In genomic region chr3:175370426-175370825, GRCh38 we compare ENCODE assay signal across 8 cellular contexts.
A peak's percentile ranks its signal among the peaks of the same experiment; 100 is the strongest.
DNase-seq lines count a peak whose midpoint lies in the region; ATAC-seq, FAIRE-seq and TF ChIP-seq lines count a peak whose summit lies in the region.
"Not testable (repeated sequence)": the region's sequence is repeated elsewhere in the genome, so short reads cannot be mapped to it uniquely, and the experiment has no call there.

No MANE protein-coding gene starts in this region.

- not testable (repeated sequence) for TF ChIP-seq CTCF in AG10803 (conservative IDR thresholded peaks at IDR 0.05; ENCODE audit: low read length); SK-N-SH (IDR thresholded peaks at IDR 0.05); GM12878 (IDR thresholded peaks at IDR 0.05 in 2 of 3, conservative IDR thresholded peaks at IDR 0.05 in 1 of 3; ENCODE audit: control insufficient read depth in 2 of 3, extremely low read depth in 1 of 3, insufficient read depth in 1 of 3, low read depth in 3 of 3, low read length in 3 of 3); fibroblast of lung (conservative IDR thresholded peaks at IDR 0.05 in 1 of 2, IDR thresholded peaks at IDR 0.05 in 1 of 2; ENCODE audit: low read depth in 1 of 2, low read length in 2 of 2); hepatocyte (IDR thresholded peaks at IDR 0.05; ENCODE audit: poor library complexity); thoracic aorta (IDR thresholded peaks at IDR 0.05)

- intact Hi-C loops in GM12878 (cut with micrococcal nuclease; ENCODE audit: unreplicated experiment): not testable (repeated sequence)

- H3K4me3 ChIP-seq in AG10803 (ENCODE audit: low read length); SK-N-SH (ENCODE audit: low read depth in 2 of 2, low read length in 1 of 2); GM12878; fibroblast of lung (replicated peaks in 1 of 4; ENCODE audit: control extremely low read depth in 1 of 4, insufficient read depth in 1 of 4, low read depth in 3 of 4, low read length in 4 of 4); hepatocyte: not testable (repeated sequence)
- peak overlapping the region; percentile 30 for H3K4me3 ChIP-seq in thoracic aorta

- TF ChIP-seq RAD21 in SK-N-SH (IDR thresholded peaks at IDR 0.05; ENCODE audit: low read length); GM12878 (IDR thresholded peaks at IDR 0.05; ENCODE audit: insufficient read depth, low read depth, low read length): not testable (repeated sequence)

- peak overlapping the region in 1 of 2 experiments; percentile 40; a peak in 1 of 4 replicates for H3K27ac ChIP-seq in SK-N-SH (ENCODE audit: low read depth in 2 of 2, low read length in 1 of 2)
- not testable (repeated sequence) for H3K27ac ChIP-seq in GM12878 (ENCODE audit: control insufficient read depth, insufficient read depth); fibroblast of lung (ENCODE audit: insufficient read depth, low read length); hepatocyte; thoracic aorta

- CTCF ChIA-PET in SK-N-SH (lab: Yijun Ruan, JAX): not testable (repeated sequence)
- CTCF ChIA-PET in GM12878 (lab: Yijun Ruan, JAX): interaction anchor here (0.5 to 2.9 kb wide), 2 partner anchors 12 to 47 kb away, joined by 3 to 10 read pairs; no protein-coding TSS in a partner anchor

- in situ Hi-C loops in GM12878 (cut with MboI): not testable (repeated sequence)

- not testable (repeated sequence) for H3K9me2 ChIP-seq in SK-N-SH; hepatocyte (replicated peaks; ENCODE audit: insufficient read depth)

- ATAC-seq in GM12878: 0 out of 3 replicates have a peak, but pooled peaks have one; percentile 24
- ATAC-seq in thoracic aorta (ENCODE audit: insufficient number of reproducible peaks, low FRiP score, low read depth): not testable (repeated sequence)

- TF ChIP-seq POLR2A in H54 (IDR thresholded peaks at IDR 0.05; ENCODE audit: low read depth, low read length); GM12878 (IDR thresholded peaks at IDR 0.05; ENCODE audit: low read depth, low read length): not testable (repeated sequence)

- SMC1A ChIA-PET in GM12878 (lab: Charles Lee; ENCODE audit: uncharacterized antibody, unreplicated experiment): interaction anchor here (0.7 to 1.4 kb wide), 6 partner anchors 8 to 100 kb away, joined by 3 to 5 read pairs (median 4); no protein-coding TSS in a partner anchor

- RAD21 ChIA-PET in GM12878 (lab: Charles Lee; ENCODE audit: unreplicated experiment): interaction anchor here (1.5 kb wide), 1 partner anchor 12 kb away, joined by 5 read pairs; no protein-coding TSS in a partner anchor

- not testable (repeated sequence) for H4K20me1 ChIP-seq in SK-N-SH (ENCODE audit: insufficient read depth); GM12878 (ENCODE audit: control insufficient read depth, insufficient read depth); fibroblast of lung (ENCODE audit: control insufficient read depth, extremely low read depth, insufficient read depth, low read length); hepatocyte (ENCODE audit: insufficient read depth, poor library complexity, severe bottlenecking)

- WGBS in SK-N-SH (ENCODE audit: low lambda C conversion rate): 27% methylated on average over 3 of the region's 3 CpGs
- 33% methylated on average over 3 of the region's 3 CpGs for WGBS in GM12878 (ENCODE audit: insufficient coverage, insufficient replicate concordance, low lambda C conversion rate, missing lambda C conversion rate)
- 58% methylated on average over 3 of the region's 3 CpGs for WGBS in hepatocyte (ENCODE audit: low lambda C conversion rate, missing lambda C conversion rate)

- TF ChIP-seq EP300 in SK-N-SH (IDR thresholded peaks at IDR 0.05; ENCODE audit: borderline replicate concordance in 1 of 2, low read depth in 1 of 2, low read length in 1 of 2); GM12878 (IDR thresholded peaks at IDR 0.05; ENCODE audit: borderline replicate concordance in 1 of 2, control insufficient read depth in 1 of 2, low read depth in 2 of 2, low read length in 2 of 2): not testable (repeated sequence)

- H3K4me2 ChIP-seq in SK-N-SH: peak overlapping the region; percentile 54; the same call in 1 of the 2 replicates
- H3K4me2 ChIP-seq in GM12878 (ENCODE audit: control insufficient read depth, insufficient read depth); fibroblast of lung (ENCODE audit: extremely low read depth, insufficient read depth, low read length); hepatocyte: not testable (repeated sequence)

- BruUV-seq in GM12878 (replicated peaks; lab: Mats Ljungman, UMichigan): not testable (repeated sequence)

- not testable (repeated sequence) for H3K4me1 ChIP-seq in SK-N-SH (ENCODE audit: control insufficient read depth in 1 of 2, insufficient read depth in 2 of 2, low read depth in 1 of 2, low read length in 1 of 2); GM12878 (ENCODE audit: control insufficient read depth, insufficient read depth, low read length); fibroblast of lung (ENCODE audit: control insufficient read depth, extremely low read depth, insufficient read depth, low read length); hepatocyte (ENCODE audit: insufficient read depth); thoracic aorta (ENCODE audit: control insufficient read depth in 1 of 2, low read depth in 2 of 2)

- not testable (repeated sequence) for H3K36me3 ChIP-seq in SK-N-SH (replicated peaks in 1 of 2; ENCODE audit: control insufficient read depth in 1 of 2, insufficient read depth in 2 of 2, low read length in 1 of 2); GM12878 (ENCODE audit: control insufficient read depth in 2 of 2, insufficient read depth in 2 of 2, low read length in 1 of 2); fibroblast of lung (ENCODE audit: control insufficient read depth, insufficient read depth, low read length); hepatocyte (replicated peaks; ENCODE audit: insufficient read depth, low read depth); thoracic aorta

- H3F3A ChIP-seq in SK-N-SH (replicated peaks; ENCODE audit: insufficient read depth): not testable (repeated sequence)

- peak overlapping the region; percentile 59; the same call in 1 of the 2 replicates for H2AFZ ChIP-seq in SK-N-SH (ENCODE audit: low read depth)
- not testable (repeated sequence) for H2AFZ ChIP-seq in GM12878 (ENCODE audit: control insufficient read depth, low read depth, low read length); fibroblast of lung (ENCODE audit: low read length); hepatocyte

- POLR2A ChIA-PET in SK-N-SH (lab: Yijun Ruan, JAX): not testable (repeated sequence)
- POLR2A ChIA-PET in GM12878 (lab: Charles Lee): interaction anchor here (0.7 kb wide), 1 partner anchor 18 kb away, joined by 3 read pairs; no protein-coding TSS in a partner anchor

- not testable (repeated sequence) for H3K9ac ChIP-seq in SK-N-SH; GM12878 (ENCODE audit: control insufficient read depth, insufficient read depth, low read length); fibroblast of lung (ENCODE audit: insufficient read depth, low read length)

- H3K9me3 ChIP-seq in SK-N-SH; GM12878 (replicated peaks; ENCODE audit: control insufficient read depth, insufficient read depth, low read length); fibroblast of lung (ENCODE audit: control insufficient read depth, insufficient read depth, low read depth, low read length); hepatocyte (ENCODE audit: low read depth); thoracic aorta: not testable (repeated sequence)

- not testable (repeated sequence) for H3K79me2 ChIP-seq in SK-N-SH (ENCODE audit: insufficient read depth); GM12878 (ENCODE audit: control insufficient read depth, insufficient read depth, low read length); fibroblast of lung (ENCODE audit: control insufficient read depth, insufficient read depth, low read length); hepatocyte

- DNase-seq in AG10803 (ENCODE audit: low read depth) (peak; percentile 68), NCI-H2029 treated with DMSO at 0.1 percent for 48 hours (lab: John Stamatoyannopoulos, UW) (peak; percentile 64), fibroblast of lung (ENCODE audit: low read depth in 2 of 2) (peak; percentile 49 to 80), hepatocyte (ENCODE audit: low spot score) (peak; percentile 4)
- DNase-seq in H54 (ENCODE audit: insufficient read length, low spot score); SK-N-SH; GM12878 (ENCODE audit: low read depth, low spot score); thoracic aorta (ENCODE audit: low spot score): not testable (repeated sequence)

- H3K27me3 ChIP-seq in SK-N-SH (ENCODE audit: insufficient read depth); GM12878 (replicated peaks in 1 of 2; ENCODE audit: control insufficient read depth in 2 of 2, insufficient read depth in 2 of 2, low read length in 1 of 2); fibroblast of lung (ENCODE audit: control insufficient read depth, insufficient read depth, low read length); hepatocyte; thoracic aorta (replicated peaks; ENCODE audit: insufficient read depth): not testable (repeated sequence)

- FAIRE-seq in H54 (lab: Jason Lieb, UNC): peak; percentile 48
- FAIRE-seq in GM12878 (lab: Jason Lieb, UNC): not testable (repeated sequence)

TF ChIP-seq in SK-N-SH, 30 proteins besides CTCF, POLR2A, EP300 and RAD21 (continues in another document):
- peak; percentile 79 for TF ChIP-seq TCF12 (IDR thresholded peaks at IDR 0.05)
